Comparison of ENCODE assay signal across 9 cellular contexts in genomic region chr16:46828943-46829342, GRCh38. TPM values are rescaled to one million over a fixed set of nuclear protein-coding genes. Genes with fewer than 3 reads are reported as not detected.
A peak's percentile ranks its signal among the peaks of the same experiment; 100 is the strongest.
DNase-seq lines count a peak whose midpoint lies in the region; ATAC-seq and TF ChIP-seq lines count a peak whose summit lies in the region.
"Had no signal": no experiment of that assay in that cellular context is flagged by ENCODE, and none has a peak within 500 bp of the region (broad histone marks: within the 10 kb centered on the region; RNA-seq: fewer than 3 reads in every experiment).

No MANE protein-coding gene starts in this region.

- peaks cover 4% of the 10 kb centered on the region; the same call in 1 of the 3 replicates for H3K36me3 Mint-ChIP-seq in GM23338 (ENCODE audit: low read depth)
- peaks cover 11% of the 10 kb centered on the region for H3K36me3 Mint-ChIP-seq in activated CD8-positive, alpha-beta T cell treated with anti-CD3 and anti-CD28 coated beads, Interleukin-2, amount 10 ng/mL, durations not matched to agents 7 days and 5 days (ENCODE audit: low read depth)

- DNase-seq in GM23338 (ENCODE audit: low spot score) (no peak), EL (no peak), NOMO-1 treated with DMSO at 0.1 percent for 48 hours (lab: John Stamatoyannopoulos, UW; ENCODE audit: unreplicated experiment) (no peak), MV-4-11 (lab: John Stamatoyannopoulos, UW) (no peak)
- no peak for DNase-seq in activated CD8-positive, alpha-beta T cell treated with anti-CD3 and anti-CD28 coated beads, Interleukin-2, amount 10 ng/mL, durations not matched to agents 7 days and 5 days
- DNase-seq: left cardiac atrium had no signal

- no peaks in the 10 kb centered on the region for H3K9me2 ChIP-seq in GM23338 (ENCODE audit: insufficient read depth)

- CTCF ChIA-PET in activated CD8-positive, alpha-beta T cell treated with anti-CD3 and anti-CD28 coated beads, Interleukin-2, amount 10 ng/mL, durations not matched to agents 7 days and 5 days (lab: Charles Lee) = interaction anchor here (1.0 to 2.0 kb wide), 5 partner anchors 8 to 156 kb away, joined by 4 to 8 read pairs (median 4); no protein-coding TSS in a partner anchor

- H2AFZ ChIP-seq in ACC112 (ENCODE audit: low read length, unreplicated experiment) = no peak overlapping the region
- no peak overlapping the region for H2AFZ ChIP-seq in GM23338

- H3K79me2 ChIP-seq in ACC112 (ENCODE audit: control insufficient read depth, insufficient read depth, low read length, unreplicated experiment) (peaks cover 58% of the 10 kb centered on the region), GM23338 (replicated peaks; ENCODE audit: insufficient read depth) (peaks cover 65% of the 10 kb centered on the region)

- H3K27ac Mint-ChIP-seq in GM23338 = no peak overlapping the region
- peak overlapping the region; percentile 33 for H3K27ac Mint-ChIP-seq in activated CD8-positive, alpha-beta T cell treated with anti-CD3 and anti-CD28 coated beads, Interleukin-2, amount 10 ng/mL, durations not matched to agents 7 days and 5 days

- H3K27me3 Mint-ChIP-seq in GM23338 (ENCODE audit: insufficient read depth, low read depth, poor library complexity) = peaks cover 5% of the 10 kb centered on the region
- H3K27me3 Mint-ChIP-seq in activated CD8-positive, alpha-beta T cell treated with anti-CD3 and anti-CD28 coated beads, Interleukin-2, amount 10 ng/mL, durations not matched to agents 7 days and 5 days (ENCODE audit: low read depth) = peaks cover 11% of the 10 kb centered on the region

- no peak for TF ChIP-seq CTCF in GM23338 (conservative IDR thresholded peaks at IDR 0.05; ENCODE audit: low read depth in 2 of 2)
- no peak for TF ChIP-seq CTCF in liver (IDR thresholded peaks at IDR 0.05; ENCODE audit: low read depth, low read length, missing input control)

- H3K4me1 ChIP-seq in ACC112 (ENCODE audit: control insufficient read depth, insufficient read depth, low read length, unreplicated experiment) (peaks cover 21% of the 10 kb centered on the region), GM23338 (ENCODE audit: insufficient read depth) (peaks cover 28% of the 10 kb centered on the region), liver (ENCODE audit: control insufficient read depth in 4 of 4, insufficient read depth in 4 of 4, low read length in 3 of 4) (peaks cover 3 to 16% (median 6%) of the 10 kb centered on the region in 4 donors)

- peaks cover 3% of the 10 kb centered on the region; the same call in 1 of the 2 replicates for H4K20me1 ChIP-seq in GM23338 (replicated peaks; ENCODE audit: insufficient read depth)

- peak overlapping the region; percentile 77 to 83 for H3K9ac ChIP-seq in liver (ENCODE audit: low read depth in 1 of 2, low read length in 2 of 2)

- H3K4me2 ChIP-seq in GM23338 = peak overlapping the region; percentile 76

- peak overlapping the region; percentile 98 for H3K4me3 Mint-ChIP-seq in GM23338
- peak overlapping the region; percentile 62 for H3K4me3 Mint-ChIP-seq in activated CD8-positive, alpha-beta T cell treated with anti-CD3 and anti-CD28 coated beads, Interleukin-2, amount 10 ng/mL, durations not matched to agents 7 days and 5 days

- peaks cover 3% of the 10 kb centered on the region; the same call in 1 of the 2 replicates for H3K36me3 ChIP-seq in ACC112 (ENCODE audit: insufficient read depth, low read length)
- H3K36me3 ChIP-seq in GM23338 (ENCODE audit: insufficient read depth) = no peaks in the 10 kb centered on the region
- no peaks in the 10 kb centered on the region for H3K36me3 ChIP-seq in liver (ENCODE audit: control insufficient read depth in 4 of 4, insufficient read depth in 3 of 4, low read depth in 1 of 4, low read length in 3 of 4)

- H3K9me3 Mint-ChIP-seq in GM23338 = peaks cover 4% of the 10 kb centered on the region; the same call in 2 of the 3 replicates
- H3K9me3 Mint-ChIP-seq in activated CD8-positive, alpha-beta T cell treated with anti-CD3 and anti-CD28 coated beads, Interleukin-2, amount 10 ng/mL, durations not matched to agents 7 days and 5 days (ENCODE audit: insufficient read depth) = no peaks in the 10 kb centered on the region

- POLR2A ChIA-PET in activated CD8-positive, alpha-beta T cell treated with anti-CD3 and anti-CD28 coated beads, Interleukin-2, amount 10 ng/mL, durations not matched to agents 7 days and 5 days (lab: Charles Lee) = interaction anchor here (1.1 to 1.7 kb wide), 4 partner anchors 134 to 144 kb away, joined by 3 to 5 read pairs (median 4); partner anchors contain the start of gene ORC6

- WGBS in liver = 98% methylated on average over 2 of the region's 2 CpGs

- H3K4me1 Mint-ChIP-seq in GM23338 = peaks cover 24% of the 10 kb centered on the region
- H3K4me1 Mint-ChIP-seq in activated CD8-positive, alpha-beta T cell treated with anti-CD3 and anti-CD28 coated beads, Interleukin-2, amount 10 ng/mL, durations not matched to agents 7 days and 5 days (ENCODE audit: low read depth) = peaks cover 35% of the 10 kb centered on the region

- H3K9me3 ChIP-seq in liver (ENCODE audit: control insufficient read depth in 4 of 4, low read length in 3 of 4) = no peaks in the 10 kb centered on the region

- H3F3A ChIP-seq in GM23338 (replicated peaks; ENCODE audit: low read depth) = no peaks in the 10 kb centered on the region

- TF ChIP-seq RAD21 in liver (IDR thresholded peaks at IDR 0.05) = no peak

- H3K27me3 ChIP-seq in ACC112 (ENCODE audit: insufficient read depth, low read length) (no peaks in the 10 kb centered on the region), GM23338 (ENCODE audit: insufficient read depth) (no peaks in the 10 kb centered on the region), liver (ENCODE audit: control insufficient read depth in 4 of 4, insufficient read depth in 4 of 4, low read length in 3 of 4) (no peaks in the 10 kb centered on the region)

- ATAC-seq in GM23338 (no peak), GM19463 (IDR thresholded peaks at IDR 0.05; ENCODE audit: unreplicated experiment) (no peak)
- no peak for ATAC-seq in activated CD8-positive, alpha-beta T cell treated with anti-CD3 and anti-CD28 coated beads, Interleukin-2, amount 10 ng/mL, durations not matched to agents 7 days and 5 days
- ATAC-seq: left cardiac atrium had no signal

- H3K27ac ChIP-seq in ACC112 (ENCODE audit: low read depth, low read length) (peak overlapping the region; percentile 84), GM23338 (ENCODE audit: low read depth) (no peak overlapping the region), liver (ENCODE audit: low read depth in 1 of 2, low read length in 2 of 2) (peak overlapping the region; percentile 89 to 92)

- H3K4me3 ChIP-seq in ACC112 (ENCODE audit: low read depth, low read length) (peak overlapping the region; percentile 93), GM23338 (peak overlapping the region; percentile 86), liver (ENCODE audit: low read depth in 1 of 3, low read length in 3 of 3) (peak overlapping the region in 2 of 3 donors; percentile 22 to 84)

TF ChIP-seq in GM23338, 12 proteins besides CTCF, POLR2A, EP300 and RAD21:
- no peak for TF ChIP-seq JUNB (IDR thresholded peaks at IDR 0.05; ENCODE audit: unreplicated experiment)
- no peak for TF ChIP-seq ZNF331 (CRISPR knock-in tag; IDR thresholded peaks at IDR 0.05; ENCODE audit: low read depth)
- TF ChIP-seq NANOG (IDR thresholded peaks at IDR 0.05; ENCODE audit: borderline replicate concordance) = no peak
- TF ChIP-seq STAT1 (IDR thresholded peaks at IDR 0.05; ENCODE audit: unreplicated experiment) = no peak
- no peak for TF ChIP-seq ETS1 (IDR thresholded peaks at IDR 0.05)

TF ChIP-seq in liver, 16 proteins besides CTCF, POLR2A, EP300 and RAD21 (continues in another document):
- TF ChIP-seq FOXA2 (IDR thresholded peaks at IDR 0.05) (no peak), GABPA (IDR thresholded peaks at IDR 0.05 in 1 of 2, conservative IDR thresholded peaks at IDR 0.05 in 1 of 2) (no peak), HNF4G (IDR thresholded peaks at IDR 0.05) (no peak), TAF1 (conservative IDR thresholded peaks at IDR 0.05) (no peak), HNF4A (conservative IDR thresholded peaks at IDR 0.05) (no peak), EGR1 (IDR thresholded peaks at IDR 0.05; ENCODE audit: low read depth in 2 of 2) (no peak), RXRA (IDR thresholded peaks at IDR 0.05) (no peak), ATF3 (IDR thresholded peaks at IDR 0.05) (no peak)
- TF ChIP-seq, protein P1, sequence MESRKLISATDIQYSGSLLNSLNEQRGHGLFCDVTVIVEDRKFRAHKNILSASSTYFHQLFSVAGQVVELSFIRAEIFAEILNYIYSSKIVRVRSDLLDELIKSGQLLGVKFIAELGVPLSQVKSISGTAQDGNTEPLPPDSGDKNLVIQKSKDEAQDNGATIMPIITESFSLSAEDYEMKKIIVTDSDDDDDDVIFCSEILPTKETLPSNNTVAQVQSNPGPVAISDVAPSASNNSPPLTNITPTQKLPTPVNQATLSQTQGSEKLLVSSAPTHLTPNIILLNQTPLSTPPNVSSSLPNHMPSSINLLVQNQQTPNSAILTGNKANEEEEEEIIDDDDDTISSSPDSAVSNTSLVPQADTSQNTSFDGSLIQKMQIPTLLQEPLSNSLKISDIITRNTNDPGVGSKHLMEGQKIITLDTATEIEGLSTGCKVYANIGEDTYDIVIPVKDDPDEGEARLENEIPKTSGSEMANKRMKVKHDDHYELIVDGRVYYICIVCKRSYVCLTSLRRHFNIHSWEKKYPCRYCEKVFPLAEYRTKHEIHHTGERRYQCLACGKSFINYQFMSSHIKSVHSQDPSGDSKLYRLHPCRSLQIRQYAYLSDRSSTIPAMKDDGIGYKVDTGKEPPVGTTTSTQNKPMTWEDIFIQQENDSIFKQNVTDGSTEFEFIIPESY (IDR thresholded peaks at IDR 0.05) = no peak
- TF ChIP-seq, protein P2, sequence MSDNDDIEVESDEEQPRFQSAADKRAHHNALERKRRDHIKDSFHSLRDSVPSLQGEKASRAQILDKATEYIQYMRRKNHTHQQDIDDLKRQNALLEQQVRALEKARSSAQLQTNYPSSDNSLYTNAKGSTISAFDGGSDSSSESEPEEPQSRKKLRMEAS (IDR thresholded peaks at IDR 0.05) = no peak

RNA-seq across cellular contexts. Expression of gene C16orf87, which starts 2.0 kb away (rescaled TPM):
- 23.4 and 32.1 TPM in 2 replicates for total RNA-seq in GM23338 (2014; rRNA removed; shearing (Covaris generic))
- polyA plus RNA-seq in GM23338 (2016; fragmentation: Nextera tagmentation; extraction: Ambion mirVana) (40.2 and 46.0 TPM in 2 replicates), liver (10 to 100 TPM in 1 of 2 donors, 1 to 10 TPM in 1; 4.1 to 12.9 TPM)
- total RNA-seq in activated CD8-positive, alpha-beta T cell treated with anti-CD3 and anti-CD28 coated beads, Interleukin-2, amount 10 ng/mL, durations not matched to agents 7 days and 5 days = 1 to 10 TPM; 7.5 to 8.4 TPM
- 1 to 10 TPM; 4.4 to 6.2 TPM for total RNA-seq in liver

RNA-seq across cellular contexts. Expression of gene GPT2, which starts 55.2 kb away (rescaled TPM):
- total RNA-seq in GM23338 (2014; rRNA removed; shearing (Covaris generic)) = 81.0 and 82.6 TPM in 2 replicates
- polyA plus RNA-seq in GM23338 (2016; fragmentation: Nextera tagmentation; extraction: Ambion mirVana) = 48.5 TPM in 2 replicates
- total RNA-seq in activated CD8-positive, alpha-beta T cell treated with anti-CD3 and anti-CD28 coated beads, Interleukin-2, amount 10 ng/mL, durations not matched to agents 7 days and 5 days = 1 to 10 TPM; 5.4 to 7.3 TPM
- total RNA-seq in liver = 10 to 100 TPM in 1 of 2 donors, 1 to 10 TPM in 1; 6.8 to 54.3 TPM
- 10 to 100 TPM; 39.8 to 78.3 TPM for polyA plus RNA-seq in liver
